16 cellular contexts compared by ENCODE assay signal in genomic region chr13:59016250-59016649, GRCh38.
"Had no signal": no experiment of that assay in that cellular context is flagged by ENCODE, and none has a peak within 500 bp of the region (broad histone marks: within the 10 kb centered on the region; RNA-seq: fewer than 3 reads in every experiment).

No MANE protein-coding gene starts in this region.

- H3K4me3 ChIP-seq: gastrocnemius medialis, thyroid gland had no signal

- ATAC-seq: activated T-helper 17 cell treated with anti-CD3 and anti-CD28 coated beads, Interleukin-2, amount 50 U/mL, for 72 hours; gastrocnemius medialis; left lobe of liver; naive thymus-derived CD8-positive, alpha-beta T cell; stimulated activated effector memory CD8-positive, alpha-beta T cell treated with anti-CD3 and anti-CD28 coated beads, Interleukin-12 subunit alpha, Interleukin-12 subunit beta, amount 100 ng/mL, for 72 hours; T-cell had no signal

- H3K4me1 ChIP-seq: gastrocnemius medialis, parathyroid adenoma, thyroid gland had no signal

- DNase-seq: activated CD4-positive, alpha-beta T cell treated with anti-CD3 and anti-CD28 coated beads for 1 hour; activated CD4-positive, alpha-beta T cell treated with anti-CD3 and anti-CD28 coated beads, Interleukin-2, amount 50 U/mL, for 4 hours; activated naive CD4-positive, alpha-beta T cell treated with Interleukin-2 at 50 U/mL for 16 hours; aorta; cortex of kidney; effector memory CD4-positive, alpha-beta T cell; gastrocnemius medialis; islet precursor cell; naive thymus-derived CD8-positive, alpha-beta T cell; T-cell; thyroid gland had no signal

- H3K36me3 ChIP-seq: gastrocnemius medialis, thyroid gland had no signal

- H3K27ac ChIP-seq: gastrocnemius medialis, parathyroid adenoma, thyroid gland, VCaP had no signal

- H3K27me3 ChIP-seq: gastrocnemius medialis, thyroid gland had no signal

- H3K9me3 ChIP-seq: gastrocnemius medialis, thyroid gland had no signal
